ENCODE assay signal across 1 cellular context in genomic region chr6:137800749-137801148, GRCh38.
TF ChIP-seq lines count a peak whose summit lies in the region.

No MANE protein-coding gene starts in this region.

TF ChIP-seq in GM23338, 12 proteins besides CTCF, POLR2A, EP300 and RAD21:
- no peak for TF ChIP-seq REST (IDR thresholded peaks at IDR 0.05; ENCODE audit: unreplicated experiment)
- TF ChIP-seq CREB1 (CRISPR knock-in tag; IDR thresholded peaks at IDR 0.05; ENCODE audit: low read depth): no peak
- TF ChIP-seq ZNF114 (CRISPR knock-in tag; IDR thresholded peaks at IDR 0.05): no peak
- no peak for TF ChIP-seq NANOG (IDR thresholded peaks at IDR 0.05; ENCODE audit: borderline replicate concordance)
- TF ChIP-seq JUNB (IDR thresholded peaks at IDR 0.05; ENCODE audit: unreplicated experiment): no peak
- no peak for TF ChIP-seq STAT1 (IDR thresholded peaks at IDR 0.05; ENCODE audit: unreplicated experiment)
- TF ChIP-seq POLR2AphosphoS5 (IDR thresholded peaks at IDR 0.05; ENCODE audit: low read depth): no peak
- TF ChIP-seq, protein P1, sequence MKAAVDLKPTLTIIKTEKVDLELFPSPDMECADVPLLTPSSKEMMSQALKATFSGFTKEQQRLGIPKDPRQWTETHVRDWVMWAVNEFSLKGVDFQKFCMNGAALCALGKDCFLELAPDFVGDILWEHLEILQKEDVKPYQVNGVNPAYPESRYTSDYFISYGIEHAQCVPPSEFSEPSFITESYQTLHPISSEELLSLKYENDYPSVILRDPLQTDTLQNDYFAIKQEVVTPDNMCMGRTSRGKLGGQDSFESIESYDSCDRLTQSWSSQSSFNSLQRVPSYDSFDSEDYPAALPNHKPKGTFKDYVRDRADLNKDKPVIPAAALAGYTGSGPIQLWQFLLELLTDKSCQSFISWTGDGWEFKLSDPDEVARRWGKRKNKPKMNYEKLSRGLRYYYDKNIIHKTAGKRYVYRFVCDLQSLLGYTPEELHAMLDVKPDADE (IDR thresholded peaks at IDR 0.05): no peak
- TF ChIP-seq EZH2 (IDR thresholded peaks at IDR 0.05; ENCODE audit: low read depth, unreplicated experiment): no peak
- TF ChIP-seq ZNF331 (CRISPR knock-in tag; IDR thresholded peaks at IDR 0.05; ENCODE audit: low read depth): no peak
- TF ChIP-seq, protein P2, sequence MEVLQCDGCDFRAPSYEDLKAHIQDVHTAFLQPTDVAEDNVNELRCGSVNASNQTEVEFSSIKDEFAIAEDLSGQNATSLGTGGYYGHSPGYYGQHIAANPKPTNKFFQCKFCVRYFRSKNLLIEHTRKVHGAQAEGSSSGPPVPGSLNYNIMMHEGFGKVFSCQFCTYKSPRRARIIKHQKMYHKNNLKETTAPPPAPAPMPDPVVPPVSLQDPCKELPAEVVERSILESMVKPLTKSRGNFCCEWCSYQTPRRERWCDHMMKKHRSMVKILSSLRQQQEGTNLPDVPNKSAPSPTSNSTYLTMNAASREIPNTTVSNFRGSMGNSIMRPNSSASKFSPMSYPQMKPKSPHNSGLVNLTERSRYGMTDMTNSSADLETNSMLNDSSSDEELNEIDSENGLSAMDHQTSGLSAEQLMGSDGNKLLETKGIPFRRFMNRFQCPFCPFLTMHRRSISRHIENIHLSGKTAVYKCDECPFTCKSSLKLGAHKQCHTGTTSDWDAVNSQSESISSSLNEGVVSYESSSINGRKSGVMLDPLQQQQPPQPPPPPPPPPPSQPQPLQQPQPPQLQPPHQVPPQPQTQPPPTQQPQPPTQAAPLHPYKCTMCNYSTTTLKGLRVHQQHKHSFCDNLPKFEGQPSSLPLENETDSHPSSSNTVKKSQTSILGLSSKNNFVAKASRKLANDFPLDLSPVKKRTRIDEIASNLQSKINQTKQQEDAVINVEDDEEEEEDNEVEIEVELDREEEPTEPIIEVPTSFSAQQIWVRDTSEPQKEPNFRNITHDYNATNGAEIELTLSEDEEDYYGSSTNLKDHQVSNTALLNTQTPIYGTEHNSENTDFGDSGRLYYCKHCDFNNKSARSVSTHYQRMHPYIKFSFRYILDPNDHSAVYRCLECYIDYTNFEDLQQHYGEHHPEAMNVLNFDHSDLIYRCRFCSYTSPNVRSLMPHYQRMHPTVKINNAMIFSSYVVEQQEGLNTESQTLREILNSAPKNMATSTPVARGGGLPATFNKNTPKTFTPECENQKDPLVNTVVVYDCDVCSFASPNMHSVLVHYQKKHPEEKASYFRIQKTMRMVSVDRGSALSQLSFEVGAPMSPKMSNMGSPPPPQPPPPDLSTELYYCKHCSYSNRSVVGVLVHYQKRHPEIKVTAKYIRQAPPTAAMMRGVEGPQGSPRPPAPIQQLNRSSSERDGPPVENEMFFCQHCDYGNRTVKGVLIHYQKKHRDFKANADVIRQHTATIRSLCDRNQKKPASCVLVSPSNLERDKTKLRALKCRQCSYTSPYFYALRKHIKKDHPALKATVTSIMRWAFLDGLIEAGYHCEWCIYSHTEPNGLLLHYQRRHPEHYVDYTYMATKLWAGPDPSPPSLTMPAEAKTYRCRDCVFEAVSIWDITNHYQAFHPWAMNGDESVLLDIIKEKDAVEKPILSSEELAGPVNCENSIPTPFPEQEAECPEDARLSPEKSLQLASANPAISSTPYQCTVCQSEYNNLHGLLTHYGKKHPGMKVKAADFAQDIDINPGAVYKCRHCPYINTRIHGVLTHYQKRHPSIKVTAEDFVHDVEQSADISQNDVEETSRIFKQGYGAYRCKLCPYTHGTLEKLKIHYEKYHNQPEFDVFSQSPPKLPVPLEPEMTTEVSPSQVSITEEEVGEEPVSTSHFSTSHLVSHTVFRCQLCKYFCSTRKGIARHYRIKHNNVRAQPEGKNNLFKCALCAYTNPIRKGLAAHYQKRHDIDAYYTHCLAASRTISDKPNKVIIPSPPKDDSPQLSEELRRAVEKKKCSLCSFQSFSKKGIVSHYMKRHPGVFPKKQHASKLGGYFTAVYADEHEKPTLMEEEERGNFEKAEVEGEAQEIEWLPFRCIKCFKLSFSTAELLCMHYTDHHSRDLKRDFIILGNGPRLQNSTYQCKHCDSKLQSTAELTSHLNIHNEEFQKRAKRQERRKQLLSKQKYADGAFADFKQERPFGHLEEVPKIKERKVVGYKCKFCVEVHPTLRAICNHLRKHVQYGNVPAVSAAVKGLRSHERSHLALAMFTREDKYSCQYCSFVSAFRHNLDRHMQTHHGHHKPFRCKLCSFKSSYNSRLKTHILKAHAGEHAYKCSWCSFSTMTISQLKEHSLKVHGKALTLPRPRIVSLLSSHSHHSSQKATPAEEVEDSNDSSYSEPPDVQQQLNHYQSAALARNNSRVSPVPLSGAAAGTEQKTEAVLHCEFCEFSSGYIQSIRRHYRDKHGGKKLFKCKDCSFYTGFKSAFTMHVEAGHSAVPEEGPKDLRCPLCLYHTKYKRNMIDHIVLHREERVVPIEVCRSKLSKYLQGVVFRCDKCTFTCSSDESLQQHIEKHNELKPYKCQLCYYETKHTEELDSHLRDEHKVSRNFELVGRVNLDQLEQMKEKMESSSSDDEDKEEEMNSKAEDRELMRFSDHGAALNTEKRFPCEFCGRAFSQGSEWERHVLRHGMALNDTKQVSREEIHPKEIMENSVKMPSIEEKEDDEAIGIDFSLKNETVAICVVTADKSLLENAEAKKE (CRISPR knock-in tag; IDR thresholded peaks at IDR 0.05): no peak
- no peak for TF ChIP-seq EZH2phosphoT487 (IDR thresholded peaks at IDR 0.05; ENCODE audit: unreplicated experiment)
